8 cellular contexts compared by ENCODE assay signal in genomic region chr11:119206512-119207299, GRCh38. TPM values are rescaled to one million over a fixed set of nuclear protein-coding genes. Genes with fewer than 3 reads are reported as not detected.
DNase-seq lines count a peak whose midpoint lies in the region; ATAC-seq, FAIRE-seq and TF ChIP-seq lines count a peak whose summit lies in the region.

No MANE protein-coding gene starts in this region.

- no peaks in the 10 kb centered on the region for H3K27me3 Mint-ChIP-seq in T-helper 1 cell treated with Interleukin-12 subunit alpha and Interleukin-12 subunit beta and Interleukin-4 antibody, amounts not matched to agents 30 μg/mL and 1 μg/mL, for 36 hours (ENCODE audit: low read depth)

- in situ Hi-C loops in T47D (cut with HindIII; ENCODE audit: low pct_unique_long_range_greater_than_20kb, low sequenced_read_pairs), result no loop called here

- FAIRE-seq in kidney (lab: Jason Lieb, UNC), result no peak

- peak overlapping the region; percentile 93 for H3K4me3 Mint-ChIP-seq in T-helper 1 cell treated with Interleukin-12 subunit alpha and Interleukin-12 subunit beta and Interleukin-4 antibody, amounts not matched to agents 30 μg/mL and 1 μg/mL, for 36 hours

- H3K36me3 Mint-ChIP-seq in T-helper 1 cell treated with Interleukin-12 subunit alpha and Interleukin-12 subunit beta and Interleukin-4 antibody, amounts not matched to agents 30 μg/mL and 1 μg/mL, for 36 hours (ENCODE audit: low read depth), result peaks cover 1% of the 10 kb centered on the region

- H3K9me3 ChIP-seq in kidney (ENCODE audit: control insufficient read depth in 1 of 2, low read length in 2 of 2), result no peaks in the 10 kb centered on the region

- peaks cover 0 to 5% of the 10 kb centered on the region in 2 donors for H3K4me1 ChIP-seq in kidney (ENCODE audit: control insufficient read depth in 1 of 2, insufficient read depth in 1 of 2, low read depth in 1 of 2, low read length in 2 of 2)

- peak overlapping the region; percentile 91 to 93 for H3K27ac ChIP-seq in kidney (ENCODE audit: low read depth in 2 of 2, low read length in 2 of 2)

- H3K4me1 Mint-ChIP-seq in T-helper 1 cell treated with Interleukin-12 subunit alpha and Interleukin-12 subunit beta and Interleukin-4 antibody, amounts not matched to agents 30 μg/mL and 1 μg/mL, for 36 hours (ENCODE audit: low read depth), result peaks cover 24% of the 10 kb centered on the region

- peak overlapping the region; percentile 59 to 77 for H3K9ac ChIP-seq in kidney (ENCODE audit: low read length in 2 of 2)

- H3K4me3 ChIP-seq in kidney (ENCODE audit: low read length in 2 of 2), result peak overlapping the region; percentile 64 to 93

- ATAC-seq in HG03159 (IDR thresholded peaks at IDR 0.05; ENCODE audit: unreplicated experiment), result peak; percentile 28

- H3K36me3 ChIP-seq in kidney (ENCODE audit: control insufficient read depth in 1 of 2, insufficient read depth in 2 of 2, low read length in 2 of 2), result no peaks in the 10 kb centered on the region

- no peaks in the 10 kb centered on the region for H3K9me3 Mint-ChIP-seq in T-helper 1 cell treated with Interleukin-12 subunit alpha and Interleukin-12 subunit beta and Interleukin-4 antibody, amounts not matched to agents 30 μg/mL and 1 μg/mL, for 36 hours

- H3K27ac Mint-ChIP-seq in T-helper 1 cell treated with Interleukin-12 subunit alpha and Interleukin-12 subunit beta and Interleukin-4 antibody, amounts not matched to agents 30 μg/mL and 1 μg/mL, for 36 hours, result peak overlapping the region; percentile 88

- DNase-seq in SIG-M5 treated with dmso at 0.1 percent for 504 hours (lab: John Stamatoyannopoulos, UW; ENCODE audit: unreplicated experiment) (peak; percentile 59), SIG-M5 (lab: John Stamatoyannopoulos, UW) (no peak), T47D (ENCODE audit: low read depth in 1 of 2, low spot score in 1 of 2) (peak; percentile 31 to 54), kidney (no peak), NCI-H1930 (lab: John Stamatoyannopoulos, UW) (no peak)
- peak; percentile 22 to 46 (median 37) for DNase-seq in stimulated activated CD4-positive, alpha-beta T cell treated with anti-CD3 and anti-CD28 coated beads, Interleukin-12 subunit alpha, Interleukin-12 subunit beta, amount 100 ng/mL, for 48 hours (ENCODE audit: low read depth in 2 of 3, low spot score in 1 of 3)

- intact Hi-C loops in kidney (cut with DNase I), result no loop called here

- TF ChIP-seq CTCF in kidney (IDR thresholded peaks at IDR 0.05; ENCODE audit: borderline replicate concordance, extremely low read depth, insufficient read depth), result no peak

RNA-seq across cellular contexts. Expression of gene CBL, which starts 0.6 kb away (rescaled TPM):
- total RNA-seq in kidney, result 20.6 TPM
- 2.0 TPM for polyA plus RNA-seq in kidney (ENCODE audit: insufficient read depth, low read depth, low replicate concordance)

RNA-seq across cellular contexts. Expression of gene NHERF4, which starts 21.4 kb away (rescaled TPM):
- 3.5 TPM for total RNA-seq in kidney
- 47.9 TPM for polyA plus RNA-seq in kidney (ENCODE audit: insufficient read depth, low read depth, low replicate concordance)

RNA-seq across cellular contexts. Expression of gene NLRX1, which starts 38.2 kb away (rescaled TPM):
- 21.2 TPM for total RNA-seq in kidney
- polyA plus RNA-seq in kidney (ENCODE audit: insufficient read depth, low read depth, low replicate concordance), result 11.9 TPM

RNA-seq across cellular contexts. Expression of gene ABCG4, which starts 57.9 kb away (rescaled TPM):
- 0.25 TPM for total RNA-seq in kidney
- polyA plus RNA-seq in kidney (ENCODE audit: insufficient read depth, low read depth, low replicate concordance), result 0.52 TPM

Comparison
In these comparisons a context has a peak if more than half of its experiments do, and no peak if none do; other contexts are left out.
1. DNase-seq: peak in SIG-M5 treated with dmso at 0.1 percent for 504 hours (single experiment), T47D (2 of 2) and stimulated activated CD4-positive, alpha-beta T cell treated with anti-CD3 and anti-CD28 coated beads, Interleukin-12 subunit alpha, Interleukin-12 subunit beta, amount 100 ng/mL, for 48 hours (3 of 3); none in SIG-M5 (single experiment), kidney (single experiment) and NCI-H1930 (0 of 2).